Comparison of ENCODE assay signal across 1 cellular context in genomic region chr16:88005148-88005547, GRCh38.
TF ChIP-seq lines count a peak whose summit lies in the region.

No MANE protein-coding gene starts in this region.

TF ChIP-seq in K562, 482 proteins besides CTCF, POLR2A, EP300 and RAD21 (continued from another document):
- TF ChIP-seq MITF (IDR thresholded peaks at IDR 0.05), result no peak
- no peak for TF ChIP-seq ZFP30 (CRISPR knock-in tag; IDR thresholded peaks at IDR 0.05; ENCODE audit: borderline replicate concordance)
- 0 out of 2 replicates have a peak, but pooled peaks have one; percentile 30 for TF ChIP-seq MIER1 (IDR thresholded peaks at IDR 0.05; ENCODE audit: low read depth)
- no peak for TF ChIP-seq ZBTB17 (CRISPR knock-in tag; IDR thresholded peaks at IDR 0.05)
- no peak for TF ChIP-seq OTX1 (CRISPR knock-in tag; IDR thresholded peaks at IDR 0.05)
- TF ChIP-seq ZKSCAN3 (CRISPR knock-in tag; IDR thresholded peaks at IDR 0.05), result no peak
- peak; percentile 14 for TF ChIP-seq MEIS2 (IDR thresholded peaks at IDR 0.05; ENCODE audit: partially characterized antibody)
- no peak for TF ChIP-seq SAFB (IDR thresholded peaks at IDR 0.05; ENCODE audit: borderline replicate concordance, low read depth, low read length)
- TF ChIP-seq ZBTB33 (CRISPR knock-in tag; IDR thresholded peaks at IDR 0.05), result peak; percentile 100
- TF ChIP-seq SPI1 (IDR thresholded peaks at IDR 0.05; ENCODE audit: borderline replicate concordance, low read depth, low read length), result 0 out of 2 replicates have a peak, but pooled peaks have one; percentile 22
- no peak for TF ChIP-seq NR1H2 (CRISPR knock-in tag; IDR thresholded peaks at IDR 0.05)
- TF ChIP-seq PBX2 (CRISPR knock-in tag; IDR thresholded peaks at IDR 0.05; ENCODE audit: low read depth), result no peak
- TF ChIP-seq PBX2 (tag; conservative IDR thresholded peaks at IDR 0.05; ENCODE audit: low read depth), result 0 out of 2 replicates have a peak, but pooled peaks have one; percentile 19
- peak; percentile 71 for TF ChIP-seq ZNF384 (IDR thresholded peaks at IDR 0.05; ENCODE audit: low read depth, low read length)
- no peak for TF ChIP-seq ZC3H8 (IDR thresholded peaks at IDR 0.05)
- peak; percentile 71; the same call in 1 of the 2 replicates for TF ChIP-seq EHMT2 (IDR thresholded peaks at IDR 0.05)
- no peak for TF ChIP-seq HNRNPUL1 (IDR thresholded peaks at IDR 0.05; ENCODE audit: low read length)
- TF ChIP-seq DEAF1 (CRISPR knock-in tag; IDR thresholded peaks at IDR 0.05), result no peak
- no peak for TF ChIP-seq KLF16 (IDR thresholded peaks at IDR 0.05)
- TF ChIP-seq SRSF9 (IDR thresholded peaks at IDR 0.05; ENCODE audit: borderline replicate concordance, low read depth, low read length), result no peak
- TF ChIP-seq ATF3 (IDR thresholded peaks at IDR 0.05), result peak; percentile 48
- TF ChIP-seq ATF3 (CRISPR knock-in tag; conservative IDR thresholded peaks at IDR 0.05), result no peak
- TF ChIP-seq ARNT (IDR thresholded peaks at IDR 0.05), result no peak
- no peak for TF ChIP-seq ZNF830 (CRISPR knock-in tag; IDR thresholded peaks at IDR 0.05)
